In genomic region chr1:147738129-147738528, GRCh38 we compare ENCODE assay signal across 22 cellular contexts. TPM values are rescaled to one million over a fixed set of nuclear protein-coding genes. Genes with fewer than 3 reads are reported as not detected.
DNase-seq lines count a peak whose midpoint lies in the region; ATAC-seq, FAIRE-seq and TF ChIP-seq lines count a peak whose summit lies in the region.
"Had no signal": no experiment of that assay in that cellular context is flagged by ENCODE, and none has a peak within 500 bp of the region (broad histone marks: within the 10 kb centered on the region; RNA-seq: fewer than 3 reads in every experiment).

No MANE protein-coding gene starts in this region.

- intact Hi-C loops in endothelial cell of umbilical vein (cut with micrococcal nuclease), result no loop called here
- intact Hi-C loops in heart right ventricle (cut with DNase I), result loop anchor here in 2 of 10 donors (5.0 kb wide), 1 partner anchor 84 kb away; no protein-coding TSS in a partner anchor
- intact Hi-C loops in right cardiac atrium (cut with DNase I), result loop anchor here in 1 of 4 donors (5.0 kb wide), 1 partner anchor 84 kb away; no protein-coding TSS in a partner anchor
- intact Hi-C loops in upper lobe of right lung (cut with DNase I), result no loop called here

- no peak overlapping the region for H3K4me2 ChIP-seq in endothelial cell of umbilical vein (ENCODE audit: insufficient read depth, low read length)

- no peak for TF ChIP-seq POLR2A in endothelial cell of umbilical vein (IDR thresholded peaks at IDR 0.05; ENCODE audit: low read depth, low read length)

- no peak overlapping the region for H3K9ac ChIP-seq in endothelial cell of umbilical vein (replicated peaks; ENCODE audit: extremely low read depth, insufficient read depth, low read length)

- H3K9me1 ChIP-seq in endothelial cell of umbilical vein (replicated peaks; ENCODE audit: control insufficient read depth, extremely low read depth, insufficient read depth, low read length), result no peaks in the 10 kb centered on the region

- BruUV-seq in endothelial cell of umbilical vein (replicated peaks; lab: Mats Ljungman, UMichigan), result no TSS peak

- CTCF ChIA-PET in endothelial cell of umbilical vein (lab: Charles Lee), result no interaction called here

- H2AFZ ChIP-seq in endothelial cell of umbilical vein (ENCODE audit: low read depth, low read length), result no peak overlapping the region

- 61 to 77% methylated on average over 2 of the region's 2 CpGs for WGBS in heart right ventricle, 2 donors
- 75% methylated on average over 2 of the region's 2 CpGs for WGBS in right cardiac atrium

- H3K4me3 ChIP-seq in endothelial cell of umbilical vein (replicated peaks in 1 of 3; ENCODE audit: insufficient read depth in 1 of 3, low read depth in 1 of 3, low read length in 3 of 3) (no peak overlapping the region), heart right ventricle (peak overlapping the region in 1 of 10 donors; percentile 19), right cardiac atrium (ENCODE audit: low read length) (no peak overlapping the region), upper lobe of right lung (no peak overlapping the region)
- H3K4me3 ChIP-seq: GM12878 had no signal

- H3K27ac ChIP-seq in endothelial cell of umbilical vein (ENCODE audit: insufficient read depth, low read depth, low read length) (no peak overlapping the region), heart right ventricle (peak overlapping the region in 8 of 10 donors; percentile 7 to 72 (median 58)), right cardiac atrium (ENCODE audit: low read length) (peak overlapping the region; percentile 77), upper lobe of right lung (no peak overlapping the region)

- no peaks in the 10 kb centered on the region for H4K20me1 ChIP-seq in endothelial cell of umbilical vein (replicated peaks; ENCODE audit: control insufficient read depth, extremely low read depth, insufficient read depth, low read length)

- FAIRE-seq in endothelial cell of umbilical vein (lab: Jason Lieb, UNC), result no peak
- FAIRE-seq: A204.1, GM12878, GM19239, H1 had no signal

- TF ChIP-seq CTCF in endothelial cell of umbilical vein (IDR thresholded peaks at IDR 0.05; ENCODE audit: extremely low read depth in 1 of 2, insufficient read depth in 1 of 2, low read depth in 1 of 2, low read length in 2 of 2) (no peak), heart right ventricle (IDR thresholded peaks at IDR 0.05) (no peak), upper lobe of right lung (IDR thresholded peaks at IDR 0.05) (no peak)

- H3K36me3 ChIP-seq in endothelial cell of umbilical vein (ENCODE audit: control insufficient read depth in 2 of 2, extremely low read depth in 1 of 2, insufficient read depth in 2 of 2, low read length in 2 of 2) (no peaks in the 10 kb centered on the region), heart right ventricle (no peaks in the 10 kb centered on the region), upper lobe of right lung (no peaks in the 10 kb centered on the region)
- H3K36me3 ChIP-seq: BE2C had no signal

- dilution Hi-C loops in endothelial cell of umbilical vein (cut with MboI; ENCODE audit: extremely low pct_ligation_motif_present, low sequenced_read_pairs), result no loop called here

- H3K79me2 ChIP-seq in endothelial cell of umbilical vein (ENCODE audit: control insufficient read depth, insufficient read depth, low read length), result no peaks in the 10 kb centered on the region

- DNase-seq in endothelial cell of umbilical vein (ENCODE audit: low read depth, low spot score), result peak; percentile 7
- DNase-seq in heart right ventricle, result no peak
- DNase-seq in right cardiac atrium, result no peak
- DNase-seq in upper lobe of right lung, result no peak
- DNase-seq in retina, result no peak
- no peak for DNase-seq in NCI-H1092 (lab: John Stamatoyannopoulos, UW)
- DNase-seq: ACHN; BE2C; C1 segment of cervical spinal cord; CD4-positive, CD25-positive, alpha-beta regulatory T cell; CD8-positive, alpha-beta memory T cell; COR-L47; DMS 273 treated with DMSO at 0.1 percent for 48 hours; DMS53; DND-41; EL; H9 had no signal

- ATAC-seq in heart right ventricle, result no peak
- ATAC-seq in right cardiac atrium, result peak in 1 of 2 donors; percentile 30
- peak; percentile 80 for ATAC-seq in upper lobe of right lung
- ATAC-seq: GM12878 had no signal

- no peaks in the 10 kb centered on the region for H3K4me1 ChIP-seq in endothelial cell of umbilical vein (ENCODE audit: control insufficient read depth, extremely low read depth, insufficient read depth, low read length)
- H3K4me1 ChIP-seq in heart right ventricle, result peaks cover 0 to 43% (median 13%) of the 10 kb centered on the region in 9 donors
- H3K4me1 ChIP-seq in right cardiac atrium (ENCODE audit: control insufficient read depth, insufficient read depth, low read length), result peaks cover 2% of the 10 kb centered on the region
- no peaks in the 10 kb centered on the region for H3K4me1 ChIP-seq in upper lobe of right lung
- H3K4me1 ChIP-seq: BE2C had no signal

- H3K27me3 ChIP-seq in endothelial cell of umbilical vein (ENCODE audit: control insufficient read depth in 2 of 2, insufficient read depth in 2 of 2, low read length in 2 of 2) (no peaks in the 10 kb centered on the region), heart right ventricle (no peaks in the 10 kb centered on the region), right cardiac atrium (ENCODE audit: control insufficient read depth, insufficient read depth) (no peaks in the 10 kb centered on the region), upper lobe of right lung (no peaks in the 10 kb centered on the region)
- H3K27me3 ChIP-seq: BE2C had no signal

- H3K9me3 ChIP-seq in endothelial cell of umbilical vein (replicated peaks; ENCODE audit: control insufficient read depth, insufficient read depth, low read length) (no peaks in the 10 kb centered on the region), heart right ventricle (peaks cover 0 to 9% (median 0%) of the 10 kb centered on the region in 11 donors), right cardiac atrium (ENCODE audit: control insufficient read depth, low read length) (no peaks in the 10 kb centered on the region), upper lobe of right lung (no peaks in the 10 kb centered on the region)
- H3K9me3 ChIP-seq: BE2C had no signal

- POLR2A ChIA-PET in endothelial cell of umbilical vein (lab: Charles Lee), result no interaction called here

TF ChIP-seq in endothelial cell of umbilical vein, 7 proteins besides CTCF, POLR2A, EP300 and RAD21:
- TF ChIP-seq MYC (IDR thresholded peaks at IDR 0.05; ENCODE audit: low read depth, low read length) (no peak), POLR2AphosphoS5 (IDR thresholded peaks at IDR 0.05; ENCODE audit: insufficient read depth, low read depth, low read length) (no peak), JUN (IDR thresholded peaks at IDR 0.05; ENCODE audit: borderline replicate concordance, insufficient read depth, insufficient read length, low read depth) (no peak), GATA2 (IDR thresholded peaks at IDR 0.05; ENCODE audit: insufficient read depth, insufficient read length, low read depth, low read length) (no peak), EZH2 (IDR thresholded peaks at IDR 0.05; ENCODE audit: borderline replicate concordance, low read depth, low read length, severe bottlenecking) (no peak), FOS (IDR thresholded peaks at IDR 0.05; ENCODE audit: borderline replicate concordance, insufficient read depth, low read length) (no peak), MAX (IDR thresholded peaks at IDR 0.05; ENCODE audit: insufficient read depth, insufficient read length) (no peak)

RNA-seq across cellular contexts. Expression of gene GJA5, which starts 22.3 kb away (rescaled TPM):
- total RNA-seq in endothelial cell of umbilical vein, result 0.55 and 3.2 TPM in 2 replicates
- 5.9 and 6.2 TPM in 2 replicates for polyA plus RNA-seq in endothelial cell of umbilical vein
- 2.5 and 3.2 TPM in 2 replicates for polyA plus RNA-seq in endothelial cell of umbilical vein (2011; cell fraction: cytosol; rRNA removed)
- polyA plus RNA-seq in endothelial cell of umbilical vein (2011; cell fraction: nucleus; rRNA removed), result 2.6 TPM in 2 replicates
- polyA plus RNA-seq in endothelial cell of umbilical vein (2012), result 0.23 and 0.33 TPM in 2 replicates
- 11.3 and 17.4 TPM in 2 replicates for polyA minus RNA-seq in endothelial cell of umbilical vein
- not detected for polyA minus RNA-seq in endothelial cell of umbilical vein (2011; cell fraction: cytosol; rRNA and poly(A)+ RNA removed)
- polyA minus RNA-seq in endothelial cell of umbilical vein (2011; cell fraction: nucleus; rRNA and poly(A)+ RNA removed), result 1.6 and 1.7 TPM in 2 replicates
- total RNA-seq in heart right ventricle, result 10 to 100 TPM in 8 of 10 donors, 1 to 10 TPM in 2; 7.6 to 20.0 (median 12.8) TPM
- polyA plus RNA-seq in heart right ventricle, result 10 to 100 TPM in 1 of 2 donors, 1 to 10 TPM in 1; 4.8 to 10.0 TPM
- total RNA-seq in right cardiac atrium, result 100 to 1,000 TPM in 3 of 4 donors, 10 to 100 TPM in 1; 63.1 to 264 (median 165) TPM
- 57.1 TPM for polyA plus RNA-seq in right cardiac atrium
- total RNA-seq in upper lobe of right lung, result 62.2 TPM
- total RNA-seq: CD4-positive, CD25-positive, alpha-beta regulatory T cell; CD8-positive, alpha-beta memory T cell; G401; GM12878 had no signal
- polyA plus RNA-seq: CD4-positive, CD25-positive, alpha-beta regulatory T cell; CD8-positive, alpha-beta memory T cell; GM12878 had no signal

Comparison
In these comparisons a context has a peak if more than half of its experiments do, and no peak if none do; other contexts are left out.
1. H3K27ac ChIP-seq: peak in heart right ventricle (8 of 10) and right cardiac atrium (single experiment); none in endothelial cell of umbilical vein (single experiment) and upper lobe of right lung (single experiment).